ENCODE assay signal across 12 cellular contexts in the genomic region with DNA sequence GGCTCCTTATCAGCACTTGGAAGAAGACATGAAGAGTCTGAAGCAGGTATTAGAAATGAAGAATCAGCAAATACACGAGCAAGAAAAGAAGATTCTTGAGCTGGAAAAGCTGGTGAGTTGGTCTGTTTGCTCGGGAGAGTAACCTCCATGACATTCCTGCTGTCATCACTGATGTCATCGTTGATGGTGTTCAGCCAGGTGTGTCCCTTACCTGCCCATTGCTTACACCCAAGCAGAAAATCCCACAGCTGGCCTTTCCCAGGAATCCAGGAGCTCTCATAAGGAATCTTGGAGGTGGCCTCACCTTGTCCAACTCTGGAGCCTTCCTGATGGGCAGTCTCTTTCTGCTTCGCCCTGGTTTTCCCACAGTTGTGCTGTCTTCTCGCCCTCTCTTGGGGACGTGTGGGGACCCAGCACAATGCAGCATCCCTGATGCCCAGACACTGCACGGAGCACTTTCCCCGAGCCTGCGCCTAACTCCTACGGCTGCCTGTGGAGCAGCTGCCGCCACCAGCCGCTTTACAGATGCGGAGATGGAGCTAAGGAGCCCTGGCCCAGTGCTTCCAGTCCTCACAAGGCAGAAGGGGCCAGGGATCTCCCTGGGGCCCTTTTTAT.
"Had no signal": no experiment of that assay in that cellular context is flagged by ENCODE, and none has a peak within 500 bp of the region (broad histone marks: within the 10 kb centered on the region; RNA-seq: fewer than 3 reads in every experiment).

No MANE protein-coding gene starts in this region.

- H3K9me3 ChIP-seq: colonic mucosa, mucosa of descending colon, ovary, right atrium auricular region had no signal

- ATAC-seq: foreskin keratinocyte; mucosa of descending colon; naive thymus-derived CD8-positive, alpha-beta T cell had no signal

- H3K27me3 ChIP-seq: colonic mucosa, ovary, right atrium auricular region had no signal

- H2AFZ ChIP-seq: hepatocyte had no signal

- H3K27ac ChIP-seq: colonic mucosa, foreskin keratinocyte, hepatocyte, ovary, right atrium auricular region had no signal

- H3K4me3 ChIP-seq: colonic mucosa, hepatocyte, mucosa of descending colon, ovary, right atrium auricular region had no signal

- H3K36me3 ChIP-seq: colonic mucosa, ovary had no signal

- H3K4me1 ChIP-seq: colonic mucosa, foreskin keratinocyte had no signal

- DNase-seq: colonic mucosa; dermis blood vessel endothelial cell; foreskin keratinocyte; mucosa of descending colon; naive thymus-derived CD8-positive, alpha-beta T cell; nucleus accumbens; ovary; small intestine; stimulated activated CD4-positive, alpha-beta T cell treated with anti-CD3 and anti-CD28 coated beads, Interleukin-2, amount 100 ng/mL, for 48 hours; stimulated activated naive CD4-positive, alpha-beta T cell treated with Interleukin-2 at 50 U/mL for 16 hours had no signal

- H3K4me2 ChIP-seq: hepatocyte had no signal
